ENCODE assay signal across 12 cellular contexts in genomic region chr11:61347916-61348461, GRCh38. TPM values are rescaled to one million over a fixed set of nuclear protein-coding genes. Genes with fewer than 3 reads are reported as not detected.
A peak's percentile ranks its signal among the peaks of the same experiment; 100 is the strongest.
DNase-seq lines count a peak whose midpoint lies in the region; ATAC-seq, FAIRE-seq and TF ChIP-seq lines count a peak whose summit lies in the region.
"Had no signal": no experiment of that assay in that cellular context is flagged by ENCODE, and none has a peak within 500 bp of the region (broad histone marks: within the 10 kb centered on the region; RNA-seq: fewer than 3 reads in every experiment).

No MANE protein-coding gene starts in this region.

- H3K4me1 Mint-ChIP-seq in IgD-negative memory B cell, result peaks cover 3 to 4% (median 4%) of the 10 kb centered on the region in 3 donors
- peaks cover 7% of the 10 kb centered on the region for H3K4me1 Mint-ChIP-seq in astrocyte (ENCODE audit: low read depth, unreplicated experiment)

- H3K27me3 ChIP-seq in astrocyte (ENCODE audit: insufficient read depth, low read length) (no peaks in the 10 kb centered on the region), right atrium auricular region (no peaks in the 10 kb centered on the region), gastrocnemius medialis (no peaks in the 10 kb centered on the region)
- H3K27me3 ChIP-seq: tibial artery had no signal

- H3K4me1 ChIP-seq in astrocyte (ENCODE audit: insufficient read depth, low read length) (no peaks in the 10 kb centered on the region), right atrium auricular region (no peaks in the 10 kb centered on the region), gastrocnemius medialis (no peaks in the 10 kb centered on the region)
- H3K4me1 ChIP-seq: tibial artery had no signal

- H3K4me3 ChIP-seq in astrocyte (ENCODE audit: insufficient read depth, low read depth, low read length) (no peak overlapping the region), right atrium auricular region (no peak overlapping the region), gastrocnemius medialis (no peak overlapping the region)
- H3K4me3 ChIP-seq: tibial artery had no signal

- H3K9ac ChIP-seq in astrocyte (ENCODE audit: low read length), result no peak overlapping the region

- H4K20me1 ChIP-seq in astrocyte (ENCODE audit: insufficient read depth, low read length), result no peaks in the 10 kb centered on the region

- H3K79me2 ChIP-seq in astrocyte (ENCODE audit: insufficient read depth, low read length), result no peaks in the 10 kb centered on the region

- H3K27me3 Mint-ChIP-seq in IgD-negative memory B cell (no peaks in the 10 kb centered on the region), astrocyte (ENCODE audit: low read depth, unreplicated experiment) (peaks cover 4% of the 10 kb centered on the region)

- H3K27ac Mint-ChIP-seq in IgD-negative memory B cell (peak overlapping the region in 2 of 3 donors; percentile 23 to 47), astrocyte (ENCODE audit: unreplicated experiment) (no peak overlapping the region)

- H3K9me3 ChIP-seq in astrocyte (ENCODE audit: insufficient read depth, low read depth, low read length) (no peaks in the 10 kb centered on the region), right atrium auricular region (no peaks in the 10 kb centered on the region), gastrocnemius medialis (no peaks in the 10 kb centered on the region)
- H3K9me3 ChIP-seq: tibial artery had no signal

- no peak overlapping the region for H3K4me2 ChIP-seq in astrocyte (ENCODE audit: low read length)

- TF ChIP-seq CTCF in astrocyte (IDR thresholded peaks at IDR 0.05; ENCODE audit: insufficient read depth, low read depth, low read length) (no peak), right atrium auricular region (IDR thresholded peaks at IDR 0.05) (no peak), gastrocnemius medialis (IDR thresholded peaks at IDR 0.05 in 4 of 5, conservative IDR thresholded peaks at IDR 0.05 in 1 of 5) (no peak)

- DNase-seq in astrocyte (ENCODE audit: low read depth), result no peak
- DNase-seq in right atrium auricular region (ENCODE audit: low spot score), result peak; percentile 69
- no peak for DNase-seq in sciatic nerve (ENCODE audit: low spot score)
- DNase-seq in occipital lobe (lab: John Stamatoyannopoulos, UW), result no peak
- DNase-seq in ecto neural progenitor cell (ENCODE audit: low spot score), result no peak
- DNase-seq in gastrocnemius medialis, result no peak
- DNase-seq: NCI-H446 treated with DMSO at 0.1 percent for 48 hours had no signal

- ATAC-seq in sciatic nerve, result peak; percentile 69
- ATAC-seq in HG03442 (IDR thresholded peaks at IDR 0.05; ENCODE audit: unreplicated experiment), result no peak
- ATAC-seq in gastrocnemius medialis, result no peak
- ATAC-seq: Panc1 had no signal

- H3K36me3 ChIP-seq in astrocyte (ENCODE audit: insufficient read depth, low read length) (peaks cover 10% of the 10 kb centered on the region), right atrium auricular region (peaks cover 35% of the 10 kb centered on the region), gastrocnemius medialis (peaks cover 0 to 50% of the 10 kb centered on the region in 2 donors)

- H3K36me3 Mint-ChIP-seq in IgD-negative memory B cell, result peaks cover 4% of the 10 kb centered on the region
- peaks cover 21% of the 10 kb centered on the region for H3K36me3 Mint-ChIP-seq in astrocyte (ENCODE audit: low read depth, unreplicated experiment)

- TF ChIP-seq POLR2A in gastrocnemius medialis (IDR thresholded peaks at IDR 0.05), result no peak

- in situ Hi-C loops in gastrocnemius medialis (cut with MboI; ENCODE audit: low sequenced_read_pairs in 4 of 4), result no loop called here

- intact Hi-C loops in sciatic nerve (cut with DNase I), result no loop called here
- intact Hi-C loops in gastrocnemius medialis (cut with DNase I; ENCODE audit: low total_unique reads), result no loop called here

- H3K4me3 Mint-ChIP-seq in IgD-negative memory B cell, result peak overlapping the region in 1 of 4 donors; percentile 60
- H3K4me3 Mint-ChIP-seq in astrocyte (ENCODE audit: unreplicated experiment), result peak overlapping the region; percentile 34

- H3K27ac ChIP-seq in astrocyte (ENCODE audit: low read depth, low read length), result no peak overlapping the region
- no peak overlapping the region for H3K27ac ChIP-seq in right atrium auricular region
- peak overlapping the region in 1 of 4 donors; percentile 18 for H3K27ac ChIP-seq in gastrocnemius medialis
- H3K27ac ChIP-seq: tibial artery had no signal

- H3K9me3 Mint-ChIP-seq in IgD-negative memory B cell, result no peaks in the 10 kb centered on the region
- peaks cover 4% of the 10 kb centered on the region for H3K9me3 Mint-ChIP-seq in astrocyte (ENCODE audit: unreplicated experiment)

- FAIRE-seq in astrocyte (lab: Jason Lieb, UNC), result no peak
- FAIRE-seq: TTC549 had no signal

- no peak overlapping the region for H2AFZ ChIP-seq in astrocyte (ENCODE audit: low read depth, low read length)

RNA-seq across cellular contexts. Expression of gene CYB561A3, which starts 13.7 kb away (rescaled TPM):
- polyA plus RNA-seq in IgD-negative memory B cell, result 594 TPM
- total RNA-seq in astrocyte (26.4 and 29.2 TPM in 2 replicates), right atrium auricular region (10 to 100 TPM; 15.0 to 27.3 TPM), sciatic nerve (37.8 TPM), occipital lobe (8.9 TPM), gastrocnemius medialis (10 to 100 TPM; 23.7 to 56.6 (median 26.4) TPM)

RNA-seq across cellular contexts. Expression of gene TMEM138, which starts 14.2 kb away (rescaled TPM):
- 44.1 TPM for polyA plus RNA-seq in IgD-negative memory B cell
- total RNA-seq in astrocyte (32.9 and 36.8 TPM in 2 replicates), right atrium auricular region (10 to 100 TPM; 12.6 to 18.2 TPM), sciatic nerve (38.2 TPM), occipital lobe (24.2 TPM), gastrocnemius medialis (10 to 100 TPM in 3 of 4 donors, 1 to 10 TPM in 1; 9.4 to 18.4 (median 13.9) TPM)

RNA-seq across cellular contexts. Expression of gene TKFC, which starts 15.0 kb away (rescaled TPM):
- polyA plus RNA-seq in IgD-negative memory B cell, result 46.1 TPM
- total RNA-seq in astrocyte (23.8 and 23.9 TPM in 2 replicates), right atrium auricular region (10 to 100 TPM in 1 of 2 donors, 1 to 10 TPM in 1; 9.7 to 11.3 TPM), sciatic nerve (32.6 TPM), occipital lobe (10.6 TPM), gastrocnemius medialis (10 to 100 TPM in 3 of 4 donors, 1 to 10 TPM in 1; 6.7 to 14.8 (median 11.8) TPM)

RNA-seq across cellular contexts. Expression of gene DDB1, which starts 15.1 kb away (rescaled TPM):
- 81.7 TPM for polyA plus RNA-seq in IgD-negative memory B cell
- total RNA-seq in astrocyte, result 222 and 251 TPM in 2 replicates
- total RNA-seq in right atrium auricular region, result 100 to 1,000 TPM; 118 to 133 TPM
- 161 TPM for total RNA-seq in sciatic nerve
- 210 TPM for total RNA-seq in occipital lobe
- 100 to 1,000 TPM; 175 to 215 (median 189) TPM for total RNA-seq in gastrocnemius medialis

RNA-seq across cellular contexts. Expression of gene TMEM216, which starts 44.4 kb away (rescaled TPM):
- polyA plus RNA-seq in IgD-negative memory B cell, result 67.0 TPM
- 7.8 and 8.3 TPM in 2 replicates for total RNA-seq in astrocyte
- total RNA-seq in right atrium auricular region, result 10 to 100 TPM in 1 of 2 donors, 1 to 10 TPM in 1; 9.5 to 11.7 TPM
- 8.9 TPM for total RNA-seq in sciatic nerve
- 10.1 TPM for total RNA-seq in occipital lobe
- 1 to 10 TPM; 2.6 to 8.5 (median 5.2) TPM for total RNA-seq in gastrocnemius medialis
